In genomic region chr3:120348065-120348980, GRCh38 we compare ENCODE assay signal across 9 cellular contexts. TPM values are rescaled to one million over a fixed set of nuclear protein-coding genes. Genes with fewer than 3 reads are reported as not detected.
DNase-seq lines count a peak whose midpoint lies in the region; ATAC-seq, FAIRE-seq and TF ChIP-seq lines count a peak whose summit lies in the region.
"Had no signal": no experiment of that assay in that cellular context is flagged by ENCODE, and none has a peak within 500 bp of the region (broad histone marks: within the 10 kb centered on the region; RNA-seq: fewer than 3 reads in every experiment).

No MANE protein-coding gene starts in this region.

- peak overlapping the region; percentile 97 for H3K4me2 ChIP-seq in OCI-LY3 (ENCODE audit: low read length)

- H4K20me1 ChIP-seq in OCI-LY3 (ENCODE audit: insufficient read depth, low read length) = peaks cover 34% of the 10 kb centered on the region

- TF ChIP-seq CTCF in D721Med (IDR thresholded peaks at IDR 0.05; ENCODE audit: insufficient read depth, missing control alignments) (no peak), OCI-LY3 (IDR thresholded peaks at IDR 0.05; ENCODE audit: low read depth, low read length) (no peak), foreskin keratinocyte (conservative IDR thresholded peaks at IDR 0.05) (no peak), prostate gland (IDR thresholded peaks at IDR 0.05) (no peak)

- 0 out of 2 replicates have a peak overlapping the region, but pooled peaks have one; percentile 54 for H2AFZ ChIP-seq in OCI-LY3 (ENCODE audit: low read depth, low read length)

- ATAC-seq in GM19455 (IDR thresholded peaks at IDR 0.05; ENCODE audit: unreplicated experiment) (peak; percentile 62), HG03520 (IDR thresholded peaks at IDR 0.05; ENCODE audit: unreplicated experiment) (peak; percentile 51), foreskin keratinocyte (peak; percentile 73)

- peaks cover 61% of the 10 kb centered on the region for H3K79me2 ChIP-seq in OCI-LY3 (ENCODE audit: low read length)

- peak overlapping the region; percentile 94 for H3K9ac ChIP-seq in OCI-LY3 (ENCODE audit: low read length)

- WGBS in prostate gland = under 1% methylated on average over 40 of the region's 40 CpGs

- no peaks in the 10 kb centered on the region for H3K27me3 ChIP-seq in OCI-LY3 (ENCODE audit: low read depth, low read length)
- H3K27me3 ChIP-seq in foreskin keratinocyte = no peaks in the 10 kb centered on the region
- H3K27me3 ChIP-seq in prostate gland (replicated peaks; ENCODE audit: insufficient read depth) = no peaks in the 10 kb centered on the region

- intact Hi-C loops in prostate gland (cut with DNase I) = no loop called here

- FAIRE-seq in D721Med (lab: Jason Lieb, UNC) = no peak
- FAIRE-seq: colon had no signal

- H3K4me3 ChIP-seq in OCI-LY3 (ENCODE audit: low read length) (peak overlapping the region; percentile 95), prostate gland (peak overlapping the region; percentile 59 to 78)

- peak; percentile 22 for DNase-seq in D721Med (ENCODE audit: insufficient read length, low spot score)
- peak; percentile 60 for DNase-seq in activated effector memory CD4-positive, alpha-beta T cell treated with Interleukin-2 at 50 U/mL for 16 hours
- peak; percentile 18 to 37 for DNase-seq in foreskin keratinocyte
- DNase-seq in prostate gland (ENCODE audit: low spot score) = no peak
- no peak for DNase-seq in AG08395 (ENCODE audit: low spot score)

- H3K27ac ChIP-seq in OCI-LY3 (ENCODE audit: low read length) (peak overlapping the region; percentile 81), foreskin keratinocyte (peak overlapping the region; percentile 69), prostate gland (peak overlapping the region; percentile 83 to 94)

- H3K36me3 ChIP-seq in OCI-LY3 (replicated peaks; ENCODE audit: low read depth, low read length) = peaks cover 38% of the 10 kb centered on the region
- H3K36me3 ChIP-seq in prostate gland = no peaks in the 10 kb centered on the region

- H3K9me3 ChIP-seq in OCI-LY3 (ENCODE audit: insufficient read depth, low read length) (no peaks in the 10 kb centered on the region), prostate gland (no peaks in the 10 kb centered on the region)

- TF ChIP-seq POLR2A in prostate gland (IDR thresholded peaks at IDR 0.05) = no peak

- H3K4me1 ChIP-seq in OCI-LY3 (ENCODE audit: low read length) (peaks cover 23% of the 10 kb centered on the region), foreskin keratinocyte (peaks cover 4% of the 10 kb centered on the region), prostate gland (replicated peaks) (no peaks in the 10 kb centered on the region)

RNA-seq across cellular contexts. Expression of gene LRRC58, which starts 0.8 kb away (rescaled TPM):
- total RNA-seq in foreskin keratinocyte = 22.2 and 25.3 TPM in 2 replicates
- 3.8 and 5.4 TPM in 2 replicates for polyA plus RNA-seq in foreskin keratinocyte
- 10 to 100 TPM; 26.0 to 34.9 TPM for total RNA-seq in prostate gland

Comparison
In these comparisons a context has a peak if more than half of its experiments do, and no peak if none do; other contexts are left out.
1. DNase-seq: peak in D721Med (single experiment), activated effector memory CD4-positive, alpha-beta T cell treated with Interleukin-2 at 50 U/mL for 16 hours (single experiment) and foreskin keratinocyte (2 of 2); none in prostate gland (single experiment) and AG08395 (single experiment).
2. Peak in every context shown above with its lines, with median percentiles within 50 percentile points of each other: ATAC-seq and H3K27ac ChIP-seq.